22 cellular contexts compared by ENCODE assay signal in the genomic region with DNA sequence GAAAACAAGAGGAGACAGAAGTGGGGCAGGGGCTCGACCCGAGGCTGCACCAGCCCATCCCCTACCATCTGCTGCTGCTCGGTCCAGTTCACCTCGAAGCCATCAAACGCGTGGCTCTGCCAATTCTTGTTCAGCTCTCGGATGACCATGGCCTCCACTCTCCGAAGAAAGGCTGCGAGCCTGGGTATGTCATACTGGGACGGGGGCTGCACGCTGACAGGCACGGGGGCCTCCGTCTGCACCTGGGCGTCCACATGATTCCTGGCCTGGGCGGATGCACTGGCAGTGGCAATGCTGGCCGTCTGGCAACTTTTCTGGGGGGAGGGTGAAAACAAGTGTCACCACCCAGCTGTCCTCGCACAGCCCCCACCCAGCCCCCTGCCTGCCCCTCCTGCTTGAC. TPM values are rescaled to one million over a fixed set of nuclear protein-coding genes. Genes with fewer than 3 reads are reported as not detected.
DNase-seq lines count a peak whose midpoint lies in the region; ATAC-seq and TF ChIP-seq lines count a peak whose summit lies in the region.
"Had no signal": no experiment of that assay in that cellular context is flagged by ENCODE, and none has a peak within 500 bp of the region (broad histone marks: within the 10 kb centered on the region; RNA-seq: fewer than 3 reads in every experiment).

No MANE protein-coding gene starts in this region.

- no peaks in the 10 kb centered on the region for H3K9me3 ChIP-seq in right cardiac atrium (ENCODE audit: control insufficient read depth, low read length)
- H3K9me3 ChIP-seq: A549; BE2C; BLaER1 treated with 17β-estradiol and CSF1 and Interleukin-3, amounts not matched to agents 10 nM and 100 nM; HAP-1 had no signal

- intact Hi-C loops in right cardiac atrium (cut with DNase I) (no loop called here), Right ventricle myocardium superior (cut with DNase I) (no loop called here)

- WGBS in right cardiac atrium, result 94% methylated on average over 17 of the region's 17 CpGs

- no peak for TF ChIP-seq CTCF in RWPE1 (conservative IDR thresholded peaks at IDR 0.05; ENCODE audit: low read depth)
- TF ChIP-seq CTCF in nephron progenitor cell (IDR thresholded peaks at IDR 0.05), result no peak

- ATAC-seq in right cardiac atrium (no peak), Right ventricle myocardium superior (ENCODE audit: poor library complexity) (no peak), GM21786 (IDR thresholded peaks at IDR 0.05; ENCODE audit: unreplicated experiment) (no peak), GM18520 (IDR thresholded peaks at IDR 0.05; ENCODE audit: unreplicated experiment) (no peak)
- ATAC-seq: A549, GM12878 had no signal

- peaks cover 3% of the 10 kb centered on the region for H3K27me3 Mint-ChIP-seq in nephron progenitor cell (ENCODE audit: low read depth, poor library complexity)
- H3K27me3 Mint-ChIP-seq: CD4-positive, alpha-beta T cell; CD8-positive, alpha-beta memory T cell had no signal

- H3K4me3 Mint-ChIP-seq in nephron progenitor cell, result no peak overlapping the region
- H3K4me3 Mint-ChIP-seq: CD14-positive monocyte; CD4-positive, alpha-beta T cell; CD8-positive, alpha-beta memory T cell; HFFc6 had no signal

- H3K4me1 Mint-ChIP-seq in nephron progenitor cell, result peaks cover 31% of the 10 kb centered on the region
- H3K4me1 Mint-ChIP-seq: CD14-positive monocyte; CD8-positive, alpha-beta memory T cell had no signal

- H3K4me3 ChIP-seq in right cardiac atrium (ENCODE audit: low read length), result no peak overlapping the region
- H3K4me3 ChIP-seq: A549; BLaER1 treated with 17β-estradiol and CSF1 and Interleukin-3, amounts not matched to agents 10 nM and 100 nM; GM12878; HAP-1 had no signal

- DNase-seq in right cardiac atrium (peak in 2 of 3 donors; percentile 40 to 48), Right ventricle myocardium superior (no peak), RWPE1 (ENCODE audit: low spot score) (no peak), nephron progenitor cell (no peak), RPMI8226 (no peak)
- DNase-seq: 8988T; ACHN; AML-193; BE2C; CD4-positive, alpha-beta T cell; CD8-positive, alpha-beta memory T cell; DMS153; DND-41; GOT3; HFFc6 had no signal

- CTCF ChIA-PET in RWPE1 (lab: Yijun Ruan, JAX), result no interaction called here

- H3K4me1 ChIP-seq in right cardiac atrium (ENCODE audit: control insufficient read depth, insufficient read depth, low read length), result no peaks in the 10 kb centered on the region

- H3K27me3 ChIP-seq in right cardiac atrium (ENCODE audit: control insufficient read depth, insufficient read depth), result no peaks in the 10 kb centered on the region
- H3K27me3 ChIP-seq: BE2C; BLaER1 treated with 17β-estradiol and CSF1 and Interleukin-3, amounts not matched to agents 10 nM and 100 nM had no signal

- peak overlapping the region; percentile 55 for H3K27ac Mint-ChIP-seq in nephron progenitor cell
- H3K27ac Mint-ChIP-seq: CD4-positive, alpha-beta T cell; HFFc6 had no signal

- POLR2A ChIA-PET in RWPE1 (lab: Yijun Ruan, JAX; ENCODE audit: low non-redundant PET), result no interaction called here

- peaks cover 31% of the 10 kb centered on the region for H3K36me3 Mint-ChIP-seq in nephron progenitor cell (ENCODE audit: low read depth)
- H3K36me3 Mint-ChIP-seq: CD8-positive, alpha-beta memory T cell had no signal

- no peaks in the 10 kb centered on the region for H3K9me3 Mint-ChIP-seq in nephron progenitor cell
- H3K9me3 Mint-ChIP-seq: CD14-positive monocyte; CD4-positive, alpha-beta T cell; CD8-positive, alpha-beta memory T cell; HFFc6 had no signal

- H3K27ac ChIP-seq in right cardiac atrium (ENCODE audit: low read length), result no peak overlapping the region
- peak overlapping the region; percentile 99 for H3K27ac ChIP-seq in RWPE1

RNA-seq across cellular contexts. Expression of a gene that starts 16.0 kb away (rescaled TPM):
- 10 to 100 TPM; 13.5 to 25.6 (median 18.5) TPM for total RNA-seq in right cardiac atrium
- 30.2 TPM for polyA plus RNA-seq in right cardiac atrium
- total RNA-seq in Right ventricle myocardium superior, result 40.0 TPM

RNA-seq across cellular contexts. Expression of a gene that starts 48.4 kb away (rescaled TPM):
- total RNA-seq in right cardiac atrium, result 100 to 1,000 TPM; 180 to 210 (median 191) TPM
- polyA plus RNA-seq in right cardiac atrium, result 86.1 TPM
- 167 TPM for total RNA-seq in Right ventricle myocardium superior

Comparison
In these comparisons a context has a peak if more than half of its experiments do, and no peak if none do; other contexts are left out.
1. DNase-seq: peak in right cardiac atrium (2 of 3); none in Right ventricle myocardium superior (single experiment), RWPE1 (single experiment), nephron progenitor cell (single experiment) and RPMI8226 (single experiment).